In genomic region chr12:43208221-43208620, GRCh38 we compare ENCODE assay signal across 17 cellular contexts.
"Had no signal": no experiment of that assay in that cellular context is flagged by ENCODE, and none has a peak within 500 bp of the region (broad histone marks: within the 10 kb centered on the region; RNA-seq: fewer than 3 reads in every experiment).

No MANE protein-coding gene starts in this region.

- H3K9me3 ChIP-seq: ascending aorta, right lobe of liver, tibial artery had no signal

- H3K4me1 ChIP-seq: ascending aorta, left ventricle myocardium inferior, right lobe of liver, tibial artery had no signal

- H3K27me3 ChIP-seq: ascending aorta, cardiac muscle cell, right lobe of liver, spleen, tibial artery had no signal

- DNase-seq: activated CD4-positive, alpha-beta T cell treated with anti-CD3 and anti-CD28 coated beads, Interleukin-2, amount 10 ng/mL, durations not matched to agents 24 days and 14 days; activated CD8-positive, alpha-beta T cell treated with anti-CD3 and anti-CD28 coated beads for 36 hours; activated naive CD4-positive, alpha-beta T cell treated with anti-CD3 and anti-CD28 coated beads for 36 hours; activated naive CD8-positive, alpha-beta T cell treated with anti-CD3 and anti-CD28 coated beads, Interleukin-2, amount 50 U/mL, for 24 hours; activated T-cell treated with anti-CD3 and anti-CD28 coated beads, Interleukin-2, amount 50 U/mL, for 24 hours; effector memory CD8-positive, alpha-beta T cell; head of caudate nucleus; kidney; left ventricle myocardium inferior; mammary epithelial cell; right lobe of liver; spleen; stimulated activated naive B cell treated with anti-CD40 and anti-IgM and Interleukin-4, amounts not matched to agents 10 μg/mL and 1 μg/mL and 100 μg/mL, for 72 hours; T1000; tibial artery had no signal

- ATAC-seq: activated CD8-positive, alpha-beta T cell treated with anti-CD3 and anti-CD28 coated beads for 36 hours; activated naive CD8-positive, alpha-beta T cell treated with anti-CD3 and anti-CD28 coated beads, Interleukin-2, amount 50 U/mL, for 24 hours; effector memory CD8-positive, alpha-beta T cell; right lobe of liver; stimulated activated naive B cell treated with anti-CD40 and anti-IgM and Interleukin-4, amounts not matched to agents 10 μg/mL and 1 μg/mL and 100 μg/mL, for 72 hours had no signal

- H3K27ac ChIP-seq: ascending aorta, cardiac muscle cell, left ventricle myocardium inferior, right lobe of liver, spleen, tibial artery had no signal

- H3K4me3 ChIP-seq: ascending aorta, cardiac muscle cell, left ventricle myocardium inferior, right lobe of liver, spleen, tibial artery had no signal

- H3K36me3 ChIP-seq: ascending aorta, cardiac muscle cell, left ventricle myocardium inferior, right lobe of liver, spleen, tibial artery had no signal
